In the genomic region with DNA sequence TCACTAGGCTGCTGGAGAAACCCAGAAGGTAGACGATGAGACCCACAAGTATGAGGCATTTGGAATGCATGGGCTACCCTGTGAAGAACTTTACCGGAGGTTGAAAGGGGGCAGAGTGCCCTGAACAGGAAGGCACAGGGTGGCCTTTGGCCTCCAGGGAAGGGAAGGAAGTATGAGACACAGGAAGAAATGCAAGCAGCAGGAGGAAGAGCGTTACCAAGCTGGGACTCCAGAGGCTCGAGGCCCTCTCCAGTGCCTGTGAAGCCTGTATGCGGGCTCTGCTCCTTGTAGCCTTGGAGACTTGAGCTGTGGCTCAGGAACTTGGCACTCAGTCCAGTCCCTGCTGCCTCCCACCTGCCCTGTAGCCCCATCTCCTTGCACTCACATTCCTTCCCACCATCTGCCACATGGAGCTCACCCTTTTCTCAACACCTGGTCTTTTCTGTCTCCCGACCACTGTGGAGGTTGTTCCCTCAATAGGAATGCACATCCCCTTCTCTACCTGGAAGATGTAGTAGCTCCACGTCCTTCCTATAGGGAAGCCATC, we compare ENCODE assay signal across 10 cellular contexts. TPM values are rescaled to one million over a fixed set of nuclear protein-coding genes. Genes with fewer than 3 reads are reported as not detected.
A peak's percentile ranks its signal among the peaks of the same experiment; 100 is the strongest.
DNase-seq lines count a peak whose midpoint lies in the region; ATAC-seq and TF ChIP-seq lines count a peak whose summit lies in the region.
"Had no signal": no experiment of that assay in that cellular context is flagged by ENCODE, and none has a peak within 500 bp of the region (broad histone marks: within the 10 kb centered on the region; RNA-seq: fewer than 3 reads in every experiment).

No MANE protein-coding gene starts in this region.

- ATAC-seq in HG02642 (IDR thresholded peaks at IDR 0.05; ENCODE audit: poor library complexity, unreplicated experiment) = no peak
- ATAC-seq: esophagus mucosa had no signal

- H3K36me3 Mint-ChIP-seq in endothelial cell (ENCODE audit: low read depth, unreplicated experiment) = no peaks in the 10 kb centered on the region
- peaks cover 5% of the 10 kb centered on the region for H3K36me3 Mint-ChIP-seq in nephron progenitor cell (ENCODE audit: low read depth)

- H3K4me3 Mint-ChIP-seq in endothelial cell (ENCODE audit: unreplicated experiment) (peak overlapping the region; percentile 50), nephron progenitor cell (no peak overlapping the region)

- H3K27me3 Mint-ChIP-seq in endothelial cell (ENCODE audit: unreplicated experiment) (peaks cover 2% of the 10 kb centered on the region), nephron progenitor cell (ENCODE audit: low read depth, poor library complexity) (peaks cover 6% of the 10 kb centered on the region)

- H3K27ac Mint-ChIP-seq in endothelial cell (ENCODE audit: unreplicated experiment) (peak overlapping the region; percentile 76), nephron progenitor cell (peak overlapping the region; percentile 40)

- H3K4me1 Mint-ChIP-seq in endothelial cell (ENCODE audit: unreplicated experiment) (peaks cover 26% of the 10 kb centered on the region), nephron progenitor cell (peaks cover 26% of the 10 kb centered on the region)

- DNase-seq in ELR (ENCODE audit: low read depth) (peak; percentile 67), NCI-H2171 treated with DMSO at 0.1 percent for 48 hours (lab: John Stamatoyannopoulos, UW) (peak; percentile 75), endothelial cell (ENCODE audit: low spot score) (no peak), nephron progenitor cell (no peak), DMS153 (lab: John Stamatoyannopoulos, UW) (no peak), midbrain (lab: John Stamatoyannopoulos, UW) (no peak)
- DNase-seq in effector CD8-positive, alpha-beta T cell (lab: John Stamatoyannopoulos, UW) = no peak
- DNase-seq: PC-9 had no signal

- H3K9me3 Mint-ChIP-seq in endothelial cell (ENCODE audit: unreplicated experiment) (no peaks in the 10 kb centered on the region), nephron progenitor cell (no peaks in the 10 kb centered on the region)

- TF ChIP-seq CTCF in endothelial cell (IDR thresholded peaks at IDR 0.05; ENCODE audit: unreplicated experiment) (no peak), nephron progenitor cell (IDR thresholded peaks at IDR 0.05) (no peak)

RNA-seq across cellular contexts. Expression of a gene that starts 33.5 kb away (rescaled TPM):
- 18.8 TPM for total RNA-seq in endothelial cell (ENCODE audit: unreplicated experiment)

RNA-seq across cellular contexts. Expression of a gene that starts 38.6 kb away (rescaled TPM):
- total RNA-seq in endothelial cell (ENCODE audit: unreplicated experiment) = 74.6 TPM

Comparison
In these comparisons a context has a peak if more than half of its experiments do, and no peak if none do; other contexts are left out.
1. DNase-seq: peak in ELR (single experiment) and NCI-H2171 treated with DMSO at 0.1 percent for 48 hours (single experiment); none in endothelial cell (single experiment), nephron progenitor cell (single experiment), effector CD8-positive, alpha-beta T cell (single experiment), DMS153 (single experiment) and midbrain (single experiment).